8 cellular contexts compared by ENCODE assay signal in the genomic region with DNA sequence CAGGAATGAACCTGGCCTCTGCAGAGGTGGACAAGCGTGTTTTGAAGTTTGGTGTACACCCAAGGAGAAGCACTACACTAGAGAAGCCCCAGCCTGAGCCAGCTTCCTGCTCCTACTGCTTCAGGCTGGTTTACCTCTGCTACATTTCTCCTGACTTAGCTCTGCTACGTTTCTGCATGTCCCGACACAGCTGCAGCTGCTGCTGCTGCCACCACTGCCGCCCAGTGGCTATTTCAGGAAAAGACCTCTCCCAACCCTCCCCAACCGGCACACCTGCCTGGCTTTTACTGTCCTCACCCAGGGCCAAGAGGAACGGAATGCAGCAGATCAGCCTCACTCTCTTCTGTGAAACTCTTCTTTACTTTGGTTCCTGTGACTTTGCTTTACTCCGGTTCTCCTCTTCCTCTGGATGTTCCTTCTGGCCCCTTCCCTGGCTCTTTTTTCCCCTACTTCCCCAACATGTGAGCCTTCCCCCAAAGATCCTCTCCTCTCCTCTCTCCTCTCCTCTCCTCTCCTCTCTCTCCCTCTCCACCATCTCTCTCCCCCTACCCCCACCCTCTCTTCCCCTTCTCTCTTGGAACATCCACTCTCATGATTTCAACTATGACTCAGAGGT. TPM values are rescaled to one million over a fixed set of nuclear protein-coding genes. Genes with fewer than 3 reads are reported as not detected.
A peak's percentile ranks its signal among the peaks of the same experiment; 100 is the strongest.
DNase-seq lines count a peak whose midpoint lies in the region; ATAC-seq and TF ChIP-seq lines count a peak whose summit lies in the region.

No MANE protein-coding gene starts in this region.

- ATAC-seq in heart right ventricle (peak in 2 of 8 donors; percentile 39 to 50), HG03135 (IDR thresholded peaks at IDR 0.05; ENCODE audit: unreplicated experiment) (no peak), HG02840 (IDR thresholded peaks at IDR 0.05; ENCODE audit: low FRiP score, unreplicated experiment) (no peak)

- no peak overlapping the region for H3K4me3 ChIP-seq in HAP-1
- no peak overlapping the region for H3K4me3 ChIP-seq in heart right ventricle

- DNase-seq in ELF-1 (ENCODE audit: low read depth, low spot score), result peak; percentile 92
- peak; percentile 56 to 83 for DNase-seq in HAP-1 (ENCODE audit: low spot score in 2 of 2)
- DNase-seq in NCI-H2171 (lab: John Stamatoyannopoulos, UW), result peak; percentile 0
- peak; percentile 56 for DNase-seq in activated CD8-positive, alpha-beta memory T cell treated with anti-CD3 and anti-CD28 coated beads, Interleukin-2, amount 50 U/mL, for 48 hours
- DNase-seq in heart right ventricle, result peak; percentile 5 to 14
- DNase-seq in stimulated activated CD4-positive, alpha-beta T cell treated with anti-CD3 and anti-CD28 coated beads, Interleukin-2, amount 100 ng/mL, for 48 hours, result peak; percentile 21 to 51

- WGBS in heart right ventricle, 2 donors, result 14 to 25% methylated on average over 7 of the region's 7 CpGs

- in situ Hi-C loops in HAP-1 (cut with MboI; ENCODE audit: low sequenced_read_pairs), result no loop called here

- no peaks in the 10 kb centered on the region for H3K4me1 ChIP-seq in HAP-1
- no peaks in the 10 kb centered on the region for H3K4me1 ChIP-seq in heart right ventricle

- H3K36me3 ChIP-seq in HAP-1 (replicated peaks) (no peaks in the 10 kb centered on the region), heart right ventricle (no peaks in the 10 kb centered on the region)

- intact Hi-C loops in heart right ventricle (cut with DNase I), result loop anchor here in 1 of 10 donors (5.0 kb wide), 1 partner anchor 66 kb away; no protein-coding TSS in a partner anchor

- H3K27me3 ChIP-seq in HAP-1 (ENCODE audit: low read depth) (peaks cover 3% of the 10 kb centered on the region; the same call in 1 of the 2 replicates), heart right ventricle (peaks cover 0 to 8% (median 0%) of the 10 kb centered on the region in 7 donors)

- H3K9me3 ChIP-seq in HAP-1 (no peaks in the 10 kb centered on the region), heart right ventricle (no peaks in the 10 kb centered on the region)

- peak in 7 of 9 donors; percentile 37 to 59 (median 45) for TF ChIP-seq CTCF in heart right ventricle (IDR thresholded peaks at IDR 0.05)

- H3K27ac ChIP-seq in heart right ventricle, result no peak overlapping the region

RNA-seq across cellular contexts. Expression of a gene that starts 3.1 kb away (rescaled TPM):
- under 1 TPM in 3 of 10 donors, not detected in 7; 0.16 to 0.35 (median 0.19) TPM for total RNA-seq in heart right ventricle
- under 1 TPM in 1 of 2 donors, not detected in 1; 0.03 TPM for polyA plus RNA-seq in heart right ventricle

RNA-seq across cellular contexts. Expression of a gene that starts 5.1 kb away (rescaled TPM):
- total RNA-seq in heart right ventricle, result not detected
- not detected for polyA plus RNA-seq in heart right ventricle

RNA-seq across cellular contexts. Expression of a gene that starts 18.9 kb away (rescaled TPM):
- not detected for total RNA-seq in heart right ventricle
- not detected for polyA plus RNA-seq in heart right ventricle

RNA-seq across cellular contexts. Expression of a gene that starts 26.7 kb away (rescaled TPM):
- 10 to 100 TPM; 35.2 to 45.5 (median 38.0) TPM for total RNA-seq in heart right ventricle
- polyA plus RNA-seq in heart right ventricle, result 10 to 100 TPM; 46.0 to 47.6 TPM

RNA-seq across cellular contexts. Expression of a gene that starts 26.8 kb away (rescaled TPM):
- total RNA-seq in heart right ventricle, result 1 to 10 TPM in 1 of 10 donors, under 1 TPM in 6, not detected in 3; 0.09 to 2.8 (median 0.28) TPM
- polyA plus RNA-seq in heart right ventricle, result under 1 TPM in 1 of 2 donors, not detected in 1; 0.07 TPM

Comparison
In these comparisons a context has a peak if more than half of its experiments do, and no peak if none do; other contexts are left out.
1. DNase-seq: peak in every context shown above with its lines; median percentile 92 in ELF-1; 70 in HAP-1; 56 in activated CD8-positive, alpha-beta memory T cell treated with anti-CD3 and anti-CD28 coated beads, Interleukin-2, amount 50 U/mL, for 48 hours; 36 in stimulated activated CD4-positive, alpha-beta T cell treated with anti-CD3 and anti-CD28 coated beads, Interleukin-2, amount 100 ng/mL, for 48 hours; 10 in heart right ventricle; 0 in NCI-H2171.